In the genomic region with DNA sequence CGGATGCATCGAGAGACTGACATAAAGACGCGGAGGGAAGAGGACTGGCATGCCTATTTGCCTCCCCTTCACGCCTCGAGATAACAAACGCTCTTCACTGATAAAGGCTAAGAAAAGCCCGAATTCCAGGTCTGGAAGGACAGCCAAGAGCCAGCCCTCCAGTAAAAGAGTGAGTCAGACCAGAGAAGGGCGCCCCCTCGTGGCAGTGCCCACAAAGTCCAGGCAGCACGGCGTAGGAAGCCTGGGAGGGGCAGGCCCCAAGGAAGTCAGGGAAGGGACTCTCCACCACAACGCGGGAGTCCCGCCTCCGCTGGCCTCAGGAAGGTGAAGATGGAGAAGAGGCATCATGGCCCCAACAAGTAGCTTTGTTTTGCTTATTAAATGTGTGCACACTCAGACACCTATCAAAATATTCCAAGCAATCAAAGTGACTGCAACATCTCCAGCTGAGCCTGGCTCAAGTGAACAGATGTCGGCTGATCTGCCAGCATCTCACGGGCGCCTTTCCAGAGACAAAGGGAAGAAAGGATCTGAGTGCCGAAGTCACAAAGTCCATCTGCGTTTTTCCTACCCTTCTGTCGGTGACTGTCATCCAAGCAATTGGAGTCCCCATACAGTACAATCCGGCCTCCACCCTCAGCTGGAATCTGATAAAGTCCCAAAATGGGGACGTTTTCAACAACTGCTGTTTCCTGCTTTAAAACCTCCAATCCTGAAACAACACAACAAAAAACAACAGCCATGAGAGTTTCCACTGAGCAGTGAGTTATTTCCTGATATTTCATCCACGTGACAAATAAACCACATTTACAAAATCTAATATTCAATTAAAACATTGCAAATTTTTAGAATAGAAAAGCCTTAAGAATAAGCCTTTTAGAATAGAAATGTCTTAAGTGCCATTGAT, we compare ENCODE assay signal across 8 cellular contexts. TPM values are rescaled to one million over a fixed set of nuclear protein-coding genes. Genes with fewer than 3 reads are reported as not detected.
DNase-seq lines count a peak whose midpoint lies in the region; ATAC-seq and TF ChIP-seq lines count a peak whose summit lies in the region.

No MANE protein-coding gene starts in this region.

- peak; percentile 96 for TF ChIP-seq CTCF in chondrocyte (IDR thresholded peaks at IDR 0.05)

- peak overlapping the region; percentile 33 for H3K27ac Mint-ChIP-seq in chondrocyte (ENCODE audit: unreplicated experiment)

- H3K4me3 Mint-ChIP-seq in chondrocyte (ENCODE audit: unreplicated experiment): no peak overlapping the region

- DNase-seq in NOMO-1 (lab: John Stamatoyannopoulos, UW; ENCODE audit: unreplicated experiment in 2 of 2): peak; percentile 33 to 49
- no peak for DNase-seq in NOMO-1 treated with dmso at 0.1 percent for 144 hours (lab: John Stamatoyannopoulos, UW; ENCODE audit: unreplicated experiment)
- peak; percentile 97 for DNase-seq in NCI-H2171 treated with DMSO at 0.1 percent for 48 hours (lab: John Stamatoyannopoulos, UW)
- peak; percentile 81 for DNase-seq in activated CD4-positive, alpha-beta T cell treated with anti-CD3 and anti-CD28 coated beads for 48 hours
- no peak for DNase-seq in chondrocyte (ENCODE audit: low spot score)
- peak; percentile 83 for DNase-seq in left kidney (ENCODE audit: low read depth, low spot score)
- peak; percentile 70 for DNase-seq in stimulated activated CD4-positive, alpha-beta T cell treated with anti-CD3 and anti-CD28 coated beads, Interleukin-4, amount 100 ng/mL, for 1 hour

- ATAC-seq in GM19397 (IDR thresholded peaks at IDR 0.05; ENCODE audit: unreplicated experiment): no peak

- peaks cover 25% of the 10 kb centered on the region for H3K36me3 Mint-ChIP-seq in chondrocyte (ENCODE audit: low read depth)

- no peaks in the 10 kb centered on the region for H3K27me3 Mint-ChIP-seq in chondrocyte (ENCODE audit: low read depth)

- H3K4me1 Mint-ChIP-seq in chondrocyte (ENCODE audit: low read depth): peaks cover 4% of the 10 kb centered on the region

- H3K9me3 Mint-ChIP-seq in chondrocyte (ENCODE audit: low read depth): no peaks in the 10 kb centered on the region

RNA-seq across cellular contexts. Expression of a gene that starts 20.4 kb away (rescaled TPM):
- total RNA-seq in chondrocyte: not detected in 3 replicates

RNA-seq across cellular contexts. Expression of a gene that starts 53.8 kb away (rescaled TPM):
- 83.7 to 105 TPM (median 88.7 TPM) in 3 replicates for total RNA-seq in chondrocyte

Comparison
In these comparisons a context has a peak if more than half of its experiments do, and no peak if none do; other contexts are left out.
1. DNase-seq: peak in NOMO-1 (2 of 2), NCI-H2171 treated with DMSO at 0.1 percent for 48 hours (single experiment), activated CD4-positive, alpha-beta T cell treated with anti-CD3 and anti-CD28 coated beads for 48 hours (single experiment), left kidney (single experiment) and stimulated activated CD4-positive, alpha-beta T cell treated with anti-CD3 and anti-CD28 coated beads, Interleukin-4, amount 100 ng/mL, for 1 hour (single experiment); none in NOMO-1 treated with dmso at 0.1 percent for 144 hours (single experiment) and chondrocyte (single experiment).